1 cellular context compared by ENCODE assay signal in the genomic region with DNA sequence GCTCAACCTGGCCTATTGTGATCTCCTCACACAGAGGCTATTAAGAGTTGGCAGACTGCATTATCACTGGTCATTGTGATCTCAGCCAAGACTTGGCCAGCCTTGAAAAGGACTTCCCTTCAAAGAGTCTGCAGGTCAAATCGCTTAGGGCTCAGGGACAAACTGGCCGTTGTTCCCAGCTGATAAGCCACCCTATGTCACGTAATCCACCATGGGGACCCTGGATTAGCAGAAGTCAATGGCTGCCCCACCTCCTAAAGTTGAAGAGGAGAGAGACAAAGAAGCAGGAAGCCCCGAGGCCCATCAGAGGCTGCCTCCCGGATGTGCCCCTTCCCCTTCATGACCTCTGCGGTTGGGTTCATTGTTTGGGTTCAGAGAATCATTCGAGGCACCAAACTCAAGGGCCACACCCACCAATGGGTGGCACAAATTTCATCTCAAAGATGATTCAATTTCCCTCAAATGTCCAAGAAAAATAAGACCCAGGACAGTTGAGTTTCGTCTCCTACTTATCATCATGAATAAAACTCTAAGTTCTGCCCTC.
TF ChIP-seq lines count a peak whose summit lies in the region.

No MANE protein-coding gene starts in this region.

TF ChIP-seq in HepG2, 621 proteins besides CTCF, POLR2A, EP300 and RAD21 (continued from another document and continues in another):
- TF ChIP-seq, protein P1, sequence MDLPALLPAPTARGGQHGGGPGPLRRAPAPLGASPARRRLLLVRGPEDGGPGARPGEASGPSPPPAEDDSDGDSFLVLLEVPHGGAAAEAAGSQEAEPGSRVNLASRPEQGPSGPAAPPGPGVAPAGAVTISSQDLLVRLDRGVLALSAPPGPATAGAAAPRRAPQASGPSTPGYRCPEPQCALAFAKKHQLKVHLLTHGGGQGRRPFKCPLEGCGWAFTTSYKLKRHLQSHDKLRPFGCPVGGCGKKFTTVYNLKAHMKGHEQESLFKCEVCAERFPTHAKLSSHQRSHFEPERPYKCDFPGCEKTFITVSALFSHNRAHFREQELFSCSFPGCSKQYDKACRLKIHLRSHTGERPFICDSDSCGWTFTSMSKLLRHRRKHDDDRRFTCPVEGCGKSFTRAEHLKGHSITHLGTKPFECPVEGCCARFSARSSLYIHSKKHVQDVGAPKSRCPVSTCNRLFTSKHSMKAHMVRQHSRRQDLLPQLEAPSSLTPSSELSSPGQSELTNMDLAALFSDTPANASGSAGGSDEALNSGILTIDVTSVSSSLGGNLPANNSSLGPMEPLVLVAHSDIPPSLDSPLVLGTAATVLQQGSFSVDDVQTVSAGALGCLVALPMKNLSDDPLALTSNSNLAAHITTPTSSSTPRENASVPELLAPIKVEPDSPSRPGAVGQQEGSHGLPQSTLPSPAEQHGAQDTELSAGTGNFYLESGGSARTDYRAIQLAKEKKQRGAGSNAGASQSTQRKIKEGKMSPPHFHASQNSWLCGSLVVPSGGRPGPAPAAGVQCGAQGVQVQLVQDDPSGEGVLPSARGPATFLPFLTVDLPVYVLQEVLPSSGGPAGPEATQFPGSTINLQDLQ (CRISPR knock-in tag; IDR thresholded peaks at IDR 0.05), result no peak
- TF ChIP-seq, protein P2, sequence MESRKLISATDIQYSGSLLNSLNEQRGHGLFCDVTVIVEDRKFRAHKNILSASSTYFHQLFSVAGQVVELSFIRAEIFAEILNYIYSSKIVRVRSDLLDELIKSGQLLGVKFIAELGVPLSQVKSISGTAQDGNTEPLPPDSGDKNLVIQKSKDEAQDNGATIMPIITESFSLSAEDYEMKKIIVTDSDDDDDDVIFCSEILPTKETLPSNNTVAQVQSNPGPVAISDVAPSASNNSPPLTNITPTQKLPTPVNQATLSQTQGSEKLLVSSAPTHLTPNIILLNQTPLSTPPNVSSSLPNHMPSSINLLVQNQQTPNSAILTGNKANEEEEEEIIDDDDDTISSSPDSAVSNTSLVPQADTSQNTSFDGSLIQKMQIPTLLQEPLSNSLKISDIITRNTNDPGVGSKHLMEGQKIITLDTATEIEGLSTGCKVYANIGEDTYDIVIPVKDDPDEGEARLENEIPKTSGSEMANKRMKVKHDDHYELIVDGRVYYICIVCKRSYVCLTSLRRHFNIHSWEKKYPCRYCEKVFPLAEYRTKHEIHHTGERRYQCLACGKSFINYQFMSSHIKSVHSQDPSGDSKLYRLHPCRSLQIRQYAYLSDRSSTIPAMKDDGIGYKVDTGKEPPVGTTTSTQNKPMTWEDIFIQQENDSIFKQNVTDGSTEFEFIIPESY (CRISPR knock-in tag; IDR thresholded peaks at IDR 0.05), result 0 out of 2 replicates have a peak, but pooled peaks have one; percentile 25
- TF ChIP-seq ZNF121 (CRISPR knock-in tag; IDR thresholded peaks at IDR 0.05) (no peak), AGO2 (optimal IDR thresholded peaks at IDR 0.05; ENCODE audit: low read depth, low read length) (no peak), ATAD3A (CRISPR knock-in tag; IDR thresholded peaks at IDR 0.05) (no peak), TMF1 (CRISPR knock-in tag; IDR thresholded peaks at IDR 0.05; ENCODE audit: low read depth) (no peak), ZNF136 (CRISPR knock-in tag; IDR thresholded peaks at IDR 0.05; ENCODE audit: low read depth) (no peak), SUZ12 (IDR thresholded peaks at IDR 0.05; ENCODE audit: low read depth, low read length) (no peak), ATF1 (CRISPR knock-in tag; IDR thresholded peaks at IDR 0.05) (peak; percentile 33; the same call in 1 of the 2 replicates), ZNF331 (CRISPR knock-in tag; IDR thresholded peaks at IDR 0.05) (peak; percentile 56), ZIK1 (CRISPR knock-in tag; IDR thresholded peaks at IDR 0.05; ENCODE audit: borderline replicate concordance, low read depth) (no peak), POGZ (CRISPR knock-in tag; IDR thresholded peaks at IDR 0.05) (peak; percentile 54; the same call in 1 of the 2 replicates), ZNF224 (CRISPR knock-in tag; IDR thresholded peaks at IDR 0.05) (no peak), JARID2 (CRISPR knock-in tag; IDR thresholded peaks at IDR 0.05; ENCODE audit: insufficient replicate concordance) (no peak), ZNF367 (CRISPR knock-in tag; IDR thresholded peaks at IDR 0.05; ENCODE audit: borderline replicate concordance) (no peak), GATA4 (IDR thresholded peaks at IDR 0.05; ENCODE audit: borderline replicate concordance, low read depth) (peak; percentile 78), ZSCAN21 (CRISPR knock-in tag; IDR thresholded peaks at IDR 0.05; ENCODE audit: borderline replicate concordance) (no peak), GABPB1 (CRISPR knock-in tag; IDR thresholded peaks at IDR 0.05) (peak; percentile 53), ZNF644 (CRISPR knock-in tag; IDR thresholded peaks at IDR 0.05; ENCODE audit: low read depth) (peak; percentile 84), SP2 (CRISPR knock-in tag; IDR thresholded peaks at IDR 0.05) (no peak), HOXA9 (CRISPR knock-in tag; IDR thresholded peaks at IDR 0.05; ENCODE audit: borderline replicate concordance) (no peak), ZC3H4 (CRISPR knock-in tag; IDR thresholded peaks at IDR 0.05; ENCODE audit: borderline replicate concordance) (no peak), ZBTB1 (CRISPR knock-in tag; IDR thresholded peaks at IDR 0.05; ENCODE audit: borderline replicate concordance) (no peak), NKX3-1 (CRISPR knock-in tag; IDR thresholded peaks at IDR 0.05) (no peak), ZNF792 (CRISPR knock-in tag; IDR thresholded peaks at IDR 0.05) (no peak; the same call in 1 of the 2 replicates), MAFG (CRISPR knock-in tag; IDR thresholded peaks at IDR 0.05) (no peak), MEIS1 (CRISPR knock-in tag; IDR thresholded peaks at IDR 0.05; ENCODE audit: borderline replicate concordance) (peak; percentile 48; the same call in 1 of the 2 replicates), PLRG1 (conservative IDR thresholded peaks at IDR 0.05) (no peak), NRL (CRISPR knock-in tag; IDR thresholded peaks at IDR 0.05; ENCODE audit: borderline replicate concordance) (no peak), ZFP1 (CRISPR knock-in tag; IDR thresholded peaks at IDR 0.05) (no peak), YEATS4 (CRISPR knock-in tag; IDR thresholded peaks at IDR 0.05; ENCODE audit: borderline replicate concordance) (no peak), PITX1 (CRISPR knock-in tag; IDR thresholded peaks at IDR 0.05) (peak; percentile 97), PHF8 (CRISPR knock-in tag; IDR thresholded peaks at IDR 0.05) (no peak), MIER2 (CRISPR knock-in tag; IDR thresholded peaks at IDR 0.05) (no peak; the same call in none of the 2 replicates), RXRA (CRISPR knock-in tag; IDR thresholded peaks at IDR 0.05) (peak; percentile 87), RXRB (CRISPR knock-in tag; IDR thresholded peaks at IDR 0.05; ENCODE audit: borderline replicate concordance) (peak; percentile 60; the same call in 1 of the 2 replicates)
- TF ChIP-seq, protein P3, sequence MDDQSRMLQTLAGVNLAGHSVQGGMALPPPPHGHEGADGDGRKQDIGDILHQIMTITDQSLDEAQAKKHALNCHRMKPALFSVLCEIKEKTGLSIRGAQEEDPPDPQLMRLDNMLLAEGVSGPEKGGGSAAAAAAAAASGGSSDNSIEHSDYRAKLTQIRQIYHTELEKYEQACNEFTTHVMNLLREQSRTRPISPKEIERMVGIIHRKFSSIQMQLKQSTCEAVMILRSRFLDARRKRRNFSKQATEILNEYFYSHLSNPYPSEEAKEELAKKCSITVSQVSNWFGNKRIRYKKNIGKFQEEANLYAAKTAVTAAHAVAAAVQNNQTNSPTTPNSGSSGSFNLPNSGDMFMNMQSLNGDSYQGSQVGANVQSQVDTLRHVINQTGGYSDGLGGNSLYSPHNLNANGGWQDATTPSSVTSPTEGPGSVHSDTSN (CRISPR knock-in tag; IDR thresholded peaks at IDR 0.05; ENCODE audit: borderline replicate concordance), result no peak
- TF ChIP-seq, protein P4, sequence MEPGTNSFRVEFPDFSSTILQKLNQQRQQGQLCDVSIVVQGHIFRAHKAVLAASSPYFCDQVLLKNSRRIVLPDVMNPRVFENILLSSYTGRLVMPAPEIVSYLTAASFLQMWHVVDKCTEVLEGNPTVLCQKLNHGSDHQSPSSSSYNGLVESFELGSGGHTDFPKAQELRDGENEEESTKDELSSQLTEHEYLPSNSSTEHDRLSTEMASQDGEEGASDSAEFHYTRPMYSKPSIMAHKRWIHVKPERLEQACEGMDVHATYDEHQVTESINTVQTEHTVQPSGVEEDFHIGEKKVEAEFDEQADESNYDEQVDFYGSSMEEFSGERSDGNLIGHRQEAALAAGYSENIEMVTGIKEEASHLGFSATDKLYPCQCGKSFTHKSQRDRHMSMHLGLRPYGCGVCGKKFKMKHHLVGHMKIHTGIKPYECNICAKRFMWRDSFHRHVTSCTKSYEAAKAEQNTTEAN (CRISPR knock-in tag; conservative IDR thresholded peaks at IDR 0.05), result no peak
- TF ChIP-seq, protein P5, sequence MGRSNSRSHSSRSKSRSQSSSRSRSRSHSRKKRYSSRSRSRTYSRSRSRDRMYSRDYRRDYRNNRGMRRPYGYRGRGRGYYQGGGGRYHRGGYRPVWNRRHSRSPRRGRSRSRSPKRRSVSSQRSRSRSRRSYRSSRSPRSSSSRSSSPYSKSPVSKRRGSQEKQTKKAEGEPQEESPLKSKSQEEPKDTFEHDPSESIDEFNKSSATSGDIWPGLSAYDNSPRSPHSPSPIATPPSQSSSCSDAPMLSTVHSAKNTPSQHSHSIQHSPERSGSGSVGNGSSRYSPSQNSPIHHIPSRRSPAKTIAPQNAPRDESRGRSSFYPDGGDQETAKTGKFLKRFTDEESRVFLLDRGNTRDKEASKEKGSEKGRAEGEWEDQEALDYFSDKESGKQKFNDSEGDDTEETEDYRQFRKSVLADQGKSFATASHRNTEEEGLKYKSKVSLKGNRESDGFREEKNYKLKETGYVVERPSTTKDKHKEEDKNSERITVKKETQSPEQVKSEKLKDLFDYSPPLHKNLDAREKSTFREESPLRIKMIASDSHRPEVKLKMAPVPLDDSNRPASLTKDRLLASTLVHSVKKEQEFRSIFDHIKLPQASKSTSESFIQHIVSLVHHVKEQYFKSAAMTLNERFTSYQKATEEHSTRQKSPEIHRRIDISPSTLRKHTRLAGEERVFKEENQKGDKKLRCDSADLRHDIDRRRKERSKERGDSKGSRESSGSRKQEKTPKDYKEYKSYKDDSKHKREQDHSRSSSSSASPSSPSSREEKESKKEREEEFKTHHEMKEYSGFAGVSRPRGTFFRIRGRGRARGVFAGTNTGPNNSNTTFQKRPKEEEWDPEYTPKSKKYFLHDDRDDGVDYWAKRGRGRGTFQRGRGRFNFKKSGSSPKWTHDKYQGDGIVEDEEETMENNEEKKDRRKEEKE (IDR thresholded peaks at IDR 0.05), result no peak
- TF ChIP-seq, protein P6, sequence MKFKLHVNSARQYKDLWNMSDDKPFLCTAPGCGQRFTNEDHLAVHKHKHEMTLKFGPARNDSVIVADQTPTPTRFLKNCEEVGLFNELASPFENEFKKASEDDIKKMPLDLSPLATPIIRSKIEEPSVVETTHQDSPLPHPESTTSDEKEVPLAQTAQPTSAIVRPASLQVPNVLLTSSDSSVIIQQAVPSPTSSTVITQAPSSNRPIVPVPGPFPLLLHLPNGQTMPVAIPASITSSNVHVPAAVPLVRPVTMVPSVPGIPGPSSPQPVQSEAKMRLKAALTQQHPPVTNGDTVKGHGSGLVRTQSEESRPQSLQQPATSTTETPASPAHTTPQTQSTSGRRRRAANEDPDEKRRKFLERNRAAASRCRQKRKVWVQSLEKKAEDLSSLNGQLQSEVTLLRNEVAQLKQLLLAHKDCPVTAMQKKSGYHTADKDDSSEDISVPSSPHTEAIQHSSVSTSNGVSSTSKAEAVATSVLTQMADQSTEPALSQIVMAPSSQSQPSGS (CRISPR knock-in tag; IDR thresholded peaks at IDR 0.05), result no peak
- TF ChIP-seq, protein P7, sequence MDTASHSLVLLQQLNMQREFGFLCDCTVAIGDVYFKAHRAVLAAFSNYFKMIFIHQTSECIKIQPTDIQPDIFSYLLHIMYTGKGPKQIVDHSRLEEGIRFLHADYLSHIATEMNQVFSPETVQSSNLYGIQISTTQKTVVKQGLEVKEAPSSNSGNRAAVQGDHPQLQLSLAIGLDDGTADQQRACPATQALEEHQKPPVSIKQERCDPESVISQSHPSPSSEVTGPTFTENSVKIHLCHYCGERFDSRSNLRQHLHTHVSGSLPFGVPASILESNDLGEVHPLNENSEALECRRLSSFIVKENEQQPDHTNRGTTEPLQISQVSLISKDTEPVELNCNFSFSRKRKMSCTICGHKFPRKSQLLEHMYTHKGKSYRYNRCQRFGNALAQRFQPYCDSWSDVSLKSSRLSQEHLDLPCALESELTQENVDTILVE (CRISPR knock-in tag; IDR thresholded peaks at IDR 0.05), result no peak
- TF ChIP-seq, protein P8, sequence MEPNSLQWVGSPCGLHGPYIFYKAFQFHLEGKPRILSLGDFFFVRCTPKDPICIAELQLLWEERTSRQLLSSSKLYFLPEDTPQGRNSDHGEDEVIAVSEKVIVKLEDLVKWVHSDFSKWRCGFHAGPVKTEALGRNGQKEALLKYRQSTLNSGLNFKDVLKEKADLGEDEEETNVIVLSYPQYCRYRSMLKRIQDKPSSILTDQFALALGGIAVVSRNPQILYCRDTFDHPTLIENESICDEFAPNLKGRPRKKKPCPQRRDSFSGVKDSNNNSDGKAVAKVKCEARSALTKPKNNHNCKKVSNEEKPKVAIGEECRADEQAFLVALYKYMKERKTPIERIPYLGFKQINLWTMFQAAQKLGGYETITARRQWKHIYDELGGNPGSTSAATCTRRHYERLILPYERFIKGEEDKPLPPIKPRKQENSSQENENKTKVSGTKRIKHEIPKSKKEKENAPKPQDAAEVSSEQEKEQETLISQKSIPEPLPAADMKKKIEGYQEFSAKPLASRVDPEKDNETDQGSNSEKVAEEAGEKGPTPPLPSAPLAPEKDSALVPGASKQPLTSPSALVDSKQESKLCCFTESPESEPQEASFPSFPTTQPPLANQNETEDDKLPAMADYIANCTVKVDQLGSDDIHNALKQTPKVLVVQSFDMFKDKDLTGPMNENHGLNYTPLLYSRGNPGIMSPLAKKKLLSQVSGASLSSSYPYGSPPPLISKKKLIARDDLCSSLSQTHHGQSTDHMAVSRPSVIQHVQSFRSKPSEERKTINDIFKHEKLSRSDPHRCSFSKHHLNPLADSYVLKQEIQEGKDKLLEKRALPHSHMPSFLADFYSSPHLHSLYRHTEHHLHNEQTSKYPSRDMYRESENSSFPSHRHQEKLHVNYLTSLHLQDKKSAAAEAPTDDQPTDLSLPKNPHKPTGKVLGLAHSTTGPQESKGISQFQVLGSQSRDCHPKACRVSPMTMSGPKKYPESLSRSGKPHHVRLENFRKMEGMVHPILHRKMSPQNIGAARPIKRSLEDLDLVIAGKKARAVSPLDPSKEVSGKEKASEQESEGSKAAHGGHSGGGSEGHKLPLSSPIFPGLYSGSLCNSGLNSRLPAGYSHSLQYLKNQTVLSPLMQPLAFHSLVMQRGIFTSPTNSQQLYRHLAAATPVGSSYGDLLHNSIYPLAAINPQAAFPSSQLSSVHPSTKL (CRISPR knock-in tag; IDR thresholded peaks at IDR 0.05), result peak; percentile 89
- TF ChIP-seq, protein P9, sequence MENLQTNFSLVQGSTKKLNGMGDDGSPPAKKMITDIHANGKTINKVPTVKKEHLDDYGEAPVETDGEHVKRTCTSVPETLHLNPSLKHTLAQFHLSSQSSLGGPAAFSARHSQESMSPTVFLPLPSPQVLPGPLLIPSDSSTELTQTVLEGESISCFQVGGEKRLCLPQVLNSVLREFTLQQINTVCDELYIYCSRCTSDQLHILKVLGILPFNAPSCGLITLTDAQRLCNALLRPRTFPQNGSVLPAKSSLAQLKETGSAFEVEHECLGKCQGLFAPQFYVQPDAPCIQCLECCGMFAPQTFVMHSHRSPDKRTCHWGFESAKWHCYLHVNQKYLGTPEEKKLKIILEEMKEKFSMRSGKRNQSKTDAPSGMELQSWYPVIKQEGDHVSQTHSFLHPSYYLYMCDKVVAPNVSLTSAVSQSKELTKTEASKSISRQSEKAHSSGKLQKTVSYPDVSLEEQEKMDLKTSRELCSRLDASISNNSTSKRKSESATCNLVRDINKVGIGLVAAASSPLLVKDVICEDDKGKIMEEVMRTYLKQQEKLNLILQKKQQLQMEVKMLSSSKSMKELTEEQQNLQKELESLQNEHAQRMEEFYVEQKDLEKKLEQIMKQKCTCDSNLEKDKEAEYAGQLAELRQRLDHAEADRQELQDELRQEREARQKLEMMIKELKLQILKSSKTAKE (CRISPR knock-in tag; IDR thresholded peaks at IDR 0.05; ENCODE audit: borderline replicate concordance), result peak; percentile 86
